ENCODE assay signal across 4 cellular contexts in the genomic region with DNA sequence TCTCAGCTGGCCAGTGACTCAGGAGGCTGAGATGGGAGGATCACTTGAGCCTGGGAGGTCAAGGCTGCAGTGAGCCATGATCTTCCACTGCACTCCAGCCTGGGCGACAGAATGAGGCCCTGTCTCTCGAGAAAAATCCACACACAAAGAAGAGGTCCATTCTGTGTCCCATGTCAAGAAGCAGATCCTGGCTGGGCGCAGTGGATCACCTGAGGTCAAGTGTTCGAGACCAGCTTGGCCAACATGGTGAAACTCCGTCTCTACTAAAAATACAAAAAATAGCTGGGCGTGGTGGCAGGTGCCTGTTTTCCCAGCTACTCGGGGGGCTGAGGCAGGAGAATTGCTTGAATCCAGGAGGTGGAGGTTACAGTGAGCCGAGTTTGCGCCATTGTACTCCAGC. TPM values are rescaled to one million over a fixed set of nuclear protein-coding genes. Genes with fewer than 3 reads are reported as not detected.
"Had no signal": no experiment of that assay in that cellular context is flagged by ENCODE, and none has a peak within 500 bp of the region (broad histone marks: within the 10 kb centered on the region; RNA-seq: fewer than 3 reads in every experiment).

No MANE protein-coding gene starts in this region.

RNA-seq across cellular contexts. Expression of a gene that starts 20.5 kb away (rescaled TPM):
- total RNA-seq: activated B cell treated with CpG ODN at 0.5 μM for 24 hours; activated CD4-positive, alpha-beta memory T cell treated with anti-CD3 and anti-CD28 coated beads for 36 hours; activated CD4-positive, alpha-beta T cell treated with anti-CD3 and anti-CD28 coated beads, Interleukin-2, amount 10 ng/mL, durations not matched to agents 24 days and 14 days; SJSA1 had no signal
